ENCODE assay signal across 10 cellular contexts in genomic region chr2:233079473-233079877, GRCh38. TPM values are rescaled to one million over a fixed set of nuclear protein-coding genes. Genes with fewer than 3 reads are reported as not detected.
A peak's percentile ranks its signal among the peaks of the same experiment; 100 is the strongest.
DNase-seq lines count a peak whose midpoint lies in the region; ATAC-seq and TF ChIP-seq lines count a peak whose summit lies in the region.
"Had no signal": no experiment of that assay in that cellular context is flagged by ENCODE, and none has a peak within 500 bp of the region (broad histone marks: within the 10 kb centered on the region; RNA-seq: fewer than 3 reads in every experiment).

No MANE protein-coding gene starts in this region.

- DNase-seq in left lobe of liver (ENCODE audit: low spot score) (peak; percentile 46), WERI-Rb-1 (no peak), UCSD-AML1 (lab: John Stamatoyannopoulos, UW; ENCODE audit: unreplicated experiment) (no peak), SKM-1 treated with dmso at 0.1 percent for 144 hours (lab: John Stamatoyannopoulos, UW; ENCODE audit: unreplicated experiment) (no peak)

- H4K20me1 ChIP-seq in OCI-LY1 (ENCODE audit: insufficient read depth, low read length) = no peaks in the 10 kb centered on the region

- H3K9me2 ChIP-seq in OCI-LY1 (ENCODE audit: low read depth, low read length) = no peaks in the 10 kb centered on the region

- H3F3A ChIP-seq in OCI-LY1 (ENCODE audit: insufficient read depth, low read length) = peaks cover 11% of the 10 kb centered on the region

- ATAC-seq in GM18511 (IDR thresholded peaks at IDR 0.05; ENCODE audit: unreplicated experiment) (peak; percentile 44), GM21737 (IDR thresholded peaks at IDR 0.05; ENCODE audit: unreplicated experiment) (peak; percentile 38), left lobe of liver (no peak), HG02884 (IDR thresholded peaks at IDR 0.05; ENCODE audit: unreplicated experiment) (no peak)

- H3K9me3 ChIP-seq in OCI-LY1 (ENCODE audit: low read length) (no peaks in the 10 kb centered on the region), WERI-Rb-1 (ENCODE audit: severe bottlenecking) (no peaks in the 10 kb centered on the region)

- H3K4me1 ChIP-seq in OCI-LY1 (ENCODE audit: insufficient read depth, low read length, severe bottlenecking) = peaks cover 96% of the 10 kb centered on the region

- H3K27me3 ChIP-seq in OCI-LY1 (ENCODE audit: insufficient read depth, low read length) = no peaks in the 10 kb centered on the region
- H3K27me3 ChIP-seq in WERI-Rb-1 (ENCODE audit: insufficient read depth, low read depth, severe bottlenecking) = no peaks in the 10 kb centered on the region

- no peak for TF ChIP-seq CTCF in OCI-LY1 (IDR thresholded peaks at IDR 0.05; ENCODE audit: low read length)
- TF ChIP-seq CTCF in WERI-Rb-1 (IDR thresholded peaks at IDR 0.05; ENCODE audit: low read depth, low read length) = no peak

- H3K4me2 ChIP-seq in OCI-LY1 (ENCODE audit: low read length) = peak overlapping the region; percentile 52

- no peak overlapping the region for H2AFZ ChIP-seq in OCI-LY1 (ENCODE audit: low read length)

- H3K36me3 ChIP-seq in OCI-LY1 (ENCODE audit: insufficient read depth, low read length) = peaks cover 12% of the 10 kb centered on the region; the same call in 1 of the 2 replicates
- no peaks in the 10 kb centered on the region for H3K36me3 ChIP-seq in WERI-Rb-1

- no peaks in the 10 kb centered on the region for H3K79me2 ChIP-seq in OCI-LY1 (ENCODE audit: insufficient read depth, low read length)

- H3K4me3 ChIP-seq in OCI-LY1 (ENCODE audit: low read depth, low read length, poor library complexity, severe bottlenecking) (peak overlapping the region; percentile 9), WERI-Rb-1 (ENCODE audit: low read depth, low read length) (no peak overlapping the region)

- H3K9ac ChIP-seq in OCI-LY1 (ENCODE audit: low read length) = peak overlapping the region; percentile 13; the same call in 1 of the 2 replicates

- H3K27ac ChIP-seq in OCI-LY1 (ENCODE audit: low read depth, low read length, poor library complexity, severe bottlenecking) = peak overlapping the region; percentile 95
- no peak overlapping the region for H3K27ac ChIP-seq in WERI-Rb-1

RNA-seq across cellular contexts. Expression of gene INPP5D, which starts 19.3 kb away (rescaled TPM):
- 5.0 TPM for total RNA-seq in left lobe of liver

RNA-seq across cellular contexts. Expression of gene NEU2, which starts 47.0 kb away (rescaled TPM):
- not detected for total RNA-seq in left lobe of liver
- total RNA-seq: bronchial epithelial cell, RPMI7951 had no signal

Comparison
In these comparisons a context has a peak if more than half of its experiments do, and no peak if none do; other contexts are left out.
1. ATAC-seq: peak in GM18511 (single experiment) and GM21737 (single experiment); none in left lobe of liver (single experiment) and HG02884 (single experiment).